ENCODE assay signal across 8 cellular contexts in genomic region chr9:97954550-97954989, GRCh38. TPM values are rescaled to one million over a fixed set of nuclear protein-coding genes. Genes with fewer than 3 reads are reported as not detected.
DNase-seq lines count a peak whose midpoint lies in the region; ATAC-seq, FAIRE-seq and TF ChIP-seq lines count a peak whose summit lies in the region.

No MANE protein-coding gene starts in this region.

- peak; percentile 81 for TF ChIP-seq CTCF in CD4-positive, alpha-beta T cell (IDR thresholded peaks at IDR 0.05)

- H3K4me1 Mint-ChIP-seq in CD4-positive, alpha-beta T cell (ENCODE audit: low read depth), result peaks cover 4% of the 10 kb centered on the region

- POLR2A ChIA-PET in CD4-positive, alpha-beta T cell (lab: Charles Lee), result interaction anchor here (1.0 to 3.5 kb wide), 3 partner anchors 25 to 32 kb away, joined by 3 to 20 read pairs (median 3); partner anchors contain the start of gene TRMO

- H3K27me3 Mint-ChIP-seq in CD4-positive, alpha-beta T cell, result no peaks in the 10 kb centered on the region

- H3K9me3 ChIP-seq in CD4-positive, alpha-beta T cell (ENCODE audit: control insufficient read depth, low read length), result peaks cover 4% of the 10 kb centered on the region

- intact Hi-C loops in CD4-positive, alpha-beta T cell (cut with DNase I, micrococcal nuclease), result loop anchor here (1.0 to 5.0 kb wide), 6 partner anchors 24 to 244 kb away; no protein-coding TSS in a partner anchor

- H3K27me3 ChIP-seq in CD4-positive, alpha-beta T cell (ENCODE audit: control insufficient read depth, insufficient read depth, low read length), result no peaks in the 10 kb centered on the region

- H3K4me3 Mint-ChIP-seq in CD4-positive, alpha-beta T cell, result no peak overlapping the region

- peak; percentile 38 to 53 (median 46) for DNase-seq in CD4-positive, alpha-beta T cell
- peak; percentile 53 for DNase-seq in KBM-7
- DNase-seq in SK-N-DZ (ENCODE audit: low spot score), result peak; percentile 50
- peak; percentile 52 for DNase-seq in activated naive CD4-positive, alpha-beta T cell treated with anti-CD3 and anti-CD28 coated beads, Interleukin-2, amount 50 U/mL, for 16 hours
- peak; percentile 26 for DNase-seq in stimulated activated CD8-positive, alpha-beta memory T cell treated with anti-CD3 and anti-CD28 coated beads, Interleukin-12 subunit alpha, Interleukin-12 subunit beta, amount 100 ng/mL, for 1 hour (ENCODE audit: low read depth)

- peak; percentile 75 for FAIRE-seq in islet of Langerhans (lab: Jason Lieb, UNC)

- ATAC-seq in CD4-positive, alpha-beta T cell (ENCODE audit: poor library complexity), result peak; percentile 93
- ATAC-seq in GM19452 (IDR thresholded peaks at IDR 0.05; ENCODE audit: unreplicated experiment) (peak; percentile 88), GM21825 (IDR thresholded peaks at IDR 0.05; ENCODE audit: unreplicated experiment) (no peak)

- no peaks in the 10 kb centered on the region for H3K9me3 Mint-ChIP-seq in CD4-positive, alpha-beta T cell

- H3K36me3 Mint-ChIP-seq in CD4-positive, alpha-beta T cell (ENCODE audit: low read depth), result no peaks in the 10 kb centered on the region

- no peak overlapping the region for H3K27ac Mint-ChIP-seq in CD4-positive, alpha-beta T cell

- in situ Hi-C loops in KBM-7 (cut with MboI; ENCODE audit: low pct_unique_long_range_greater_than_20kb, low sequenced_read_pairs), result no loop called here

- H3K27ac ChIP-seq in CD4-positive, alpha-beta T cell (ENCODE audit: low read depth, low read length), result no peak overlapping the region

- CTCF ChIA-PET in CD4-positive, alpha-beta T cell (lab: Charles Lee), result interaction anchor here (0.9 to 6.4 kb wide), 4 partner anchors 16 to 83 kb away, joined by 3 to 44 read pairs (median 4); partner anchors contain the start of genes HEMGN and TRMO

RNA-seq across cellular contexts. Expression of gene HEMGN, which starts 16.6 kb away (rescaled TPM):
- total RNA-seq in CD4-positive, alpha-beta T cell, result under 1 TPM; 0.30 to 0.34 TPM
- not detected in 2 replicates for polyA plus RNA-seq in SK-N-DZ (2014; cell fraction: cytosol; rRNA removed)
- not detected in 2 replicates for polyA plus RNA-seq in SK-N-DZ (2014; cell fraction: nucleus; rRNA removed)

RNA-seq across cellular contexts. Expression of gene ANP32B, which starts 28.6 kb away (rescaled TPM):
- total RNA-seq in CD4-positive, alpha-beta T cell, result 100 to 1,000 TPM; 178 to 192 TPM
- 9.9 and 12.2 TPM in 2 replicates for polyA plus RNA-seq in SK-N-DZ (2014; cell fraction: cytosol; rRNA removed)
- 5.8 and 17.1 TPM in 2 replicates for polyA plus RNA-seq in SK-N-DZ (2014; cell fraction: nucleus; rRNA removed)

RNA-seq across cellular contexts. Expression of gene TRMO, which starts 32.3 kb away (rescaled TPM):
- total RNA-seq in CD4-positive, alpha-beta T cell, result 10 to 100 TPM; 42.8 to 45.8 TPM
- 9.6 and 10.0 TPM in 2 replicates for polyA plus RNA-seq in SK-N-DZ (2014; cell fraction: cytosol; rRNA removed)
- polyA plus RNA-seq in SK-N-DZ (2014; cell fraction: nucleus; rRNA removed), result 11.6 and 13.8 TPM in 2 replicates
